1 cellular context compared by ENCODE assay signal in genomic region chr5:76451046-76451701, GRCh38.
TF ChIP-seq lines count a peak whose summit lies in the region.

No MANE protein-coding gene starts in this region.

TF ChIP-seq in H1, 55 proteins besides CTCF, POLR2A, EP300 and RAD21:
- TF ChIP-seq, protein P1, sequence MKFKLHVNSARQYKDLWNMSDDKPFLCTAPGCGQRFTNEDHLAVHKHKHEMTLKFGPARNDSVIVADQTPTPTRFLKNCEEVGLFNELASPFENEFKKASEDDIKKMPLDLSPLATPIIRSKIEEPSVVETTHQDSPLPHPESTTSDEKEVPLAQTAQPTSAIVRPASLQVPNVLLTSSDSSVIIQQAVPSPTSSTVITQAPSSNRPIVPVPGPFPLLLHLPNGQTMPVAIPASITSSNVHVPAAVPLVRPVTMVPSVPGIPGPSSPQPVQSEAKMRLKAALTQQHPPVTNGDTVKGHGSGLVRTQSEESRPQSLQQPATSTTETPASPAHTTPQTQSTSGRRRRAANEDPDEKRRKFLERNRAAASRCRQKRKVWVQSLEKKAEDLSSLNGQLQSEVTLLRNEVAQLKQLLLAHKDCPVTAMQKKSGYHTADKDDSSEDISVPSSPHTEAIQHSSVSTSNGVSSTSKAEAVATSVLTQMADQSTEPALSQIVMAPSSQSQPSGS (IDR thresholded peaks at IDR 0.05; ENCODE audit: low read length): no peak
- TF ChIP-seq CBX5 (IDR thresholded peaks at IDR 0.05; ENCODE audit: low read depth, low read length) (no peak), TAF7 (optimal IDR thresholded peaks at IDR 0.05; ENCODE audit: borderline replicate concordance, low read depth, low read length) (no peak), JUND (IDR thresholded peaks at IDR 0.05; ENCODE audit: low read length) (no peak), RBBP5 (IDR thresholded peaks at IDR 0.05; ENCODE audit: borderline replicate concordance, low read depth, low read length) (no peak), MAFK (IDR thresholded peaks at IDR 0.05; ENCODE audit: low read depth, low read length) (no peak), SUZ12 (IDR thresholded peaks at IDR 0.05; ENCODE audit: low read length) (no peak), POLR2AphosphoS5 (IDR thresholded peaks at IDR 0.05; ENCODE audit: low read depth, low read length) (no peak)
